In the genomic region with DNA sequence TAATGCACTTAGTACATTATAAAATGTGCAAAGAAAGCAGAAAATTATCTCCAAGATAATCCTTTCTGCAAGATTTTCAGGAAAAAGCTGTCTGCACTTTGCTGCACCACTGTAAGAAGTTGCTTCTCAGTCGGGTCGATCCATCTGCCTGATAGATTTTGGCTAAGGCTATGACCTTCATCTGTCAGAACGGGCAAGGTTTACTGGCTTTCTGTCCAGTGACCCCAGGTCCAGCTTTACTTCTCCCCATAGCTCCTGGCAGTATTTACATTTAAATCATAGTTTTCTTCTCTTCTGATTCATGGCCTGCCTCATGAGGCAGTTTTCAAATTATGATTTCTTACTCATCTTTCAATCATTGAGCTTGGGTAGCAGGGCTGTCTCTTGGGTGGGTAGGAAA, we compare ENCODE assay signal across 24 cellular contexts.
"Had no signal": no experiment of that assay in that cellular context is flagged by ENCODE, and none has a peak within 500 bp of the region (broad histone marks: within the 10 kb centered on the region; RNA-seq: fewer than 3 reads in every experiment).

No MANE protein-coding gene starts in this region.

- H3K4me1 Mint-ChIP-seq: mesothelial cell of epicardium; naive B cell; stimulated activated memory B cell treated with anti-CD40 and anti-IgM and Interleukin-4, amounts not matched to agents 10 μg/mL and 1 μg/mL and 100 μg/mL, for 72 hours had no signal

- H3K27me3 ChIP-seq: cardiac muscle cell, foreskin keratinocyte, heart left ventricle, left lung, neutrophil, right atrium auricular region, testis, tibial nerve, upper lobe of right lung had no signal

- ATAC-seq: foreskin keratinocyte; left lung; lower lobe of right lung; stimulated activated memory B cell treated with anti-CD40 and anti-IgM and Interleukin-4, amounts not matched to agents 10 μg/mL and 1 μg/mL and 100 μg/mL, for 72 hours; upper lobe of right lung had no signal

- H3K27me3 Mint-ChIP-seq: dendritic cell treated with granulocyte-macrophage colony-stimulating factor and Interleukin-4, amounts not matched to agents 40 ng/mL and 50 ng/mL, for 4 days; stimulated activated naive CD8-positive, alpha-beta T cell treated with anti-CD3 and anti-CD28 coated beads, Interleukin-15, Interleukin-2, amounts not matched to agents 100 ng/mL and 50 ng/mL, for 24 hours had no signal

- H3K9me3 Mint-ChIP-seq: mesothelial cell of epicardium; stimulated activated naive CD8-positive, alpha-beta T cell treated with anti-CD3 and anti-CD28 coated beads, Interleukin-15, Interleukin-2, amounts not matched to agents 100 ng/mL and 50 ng/mL, for 24 hours had no signal

- H3K4me3 Mint-ChIP-seq: dendritic cell treated with granulocyte-macrophage colony-stimulating factor and Interleukin-4, amounts not matched to agents 40 ng/mL and 50 ng/mL, for 4 days; memory B cell; mesothelial cell of epicardium; naive B cell; stimulated activated memory B cell treated with anti-CD40 and anti-IgM and Interleukin-4, amounts not matched to agents 10 μg/mL and 1 μg/mL and 100 μg/mL, for 72 hours; stimulated activated naive CD8-positive, alpha-beta T cell treated with anti-CD3 and anti-CD28 coated beads, Interleukin-15, Interleukin-2, amounts not matched to agents 100 ng/mL and 50 ng/mL, for 24 hours had no signal

- H3K36me3 ChIP-seq: cardiac muscle cell, heart left ventricle, left lung, lower lobe of right lung, neutrophil, right atrium auricular region, tibial nerve, upper lobe of right lung had no signal

- H3K4me3 ChIP-seq: cardiac muscle cell, heart left ventricle, left lung, lower lobe of right lung, right atrium auricular region, testis, tibial nerve, upper lobe of right lung had no signal

- FAIRE-seq: colon had no signal

- H3K36me3 Mint-ChIP-seq: mesothelial cell of epicardium, naive B cell had no signal

- H3K4me1 ChIP-seq: foreskin keratinocyte, left lung, lower lobe of right lung, right atrium auricular region, testis, tibial nerve, upper lobe of right lung had no signal

- DNase-seq: cerebellar nuclear complex; foreskin keratinocyte; heart left ventricle; hippocampal formation; islet precursor cell; lower lobe of right lung; naive B cell; posterior cingulate gyrus; stimulated activated CD4-positive, alpha-beta T cell treated with anti-CD3 and anti-CD28 coated beads, Interleukin-15, amount 100 ng/mL, for 24 hours; stimulated activated CD4-positive, alpha-beta T cell treated with anti-CD3 and anti-CD28 coated beads, Interleukin-1b, Interleukin-23, amount 100 ng/mL, for 48 hours; stimulated activated CD4-positive, alpha-beta T cell treated with anti-CD3 and anti-CD28 coated beads, Interleukin-4, amount 100 ng/mL, for 24 hours; testis; upper lobe of right lung had no signal

- H3K9me3 ChIP-seq: heart left ventricle, left lung, lower lobe of right lung, neutrophil, right atrium auricular region, testis, tibial nerve, upper lobe of right lung had no signal

- H3K27ac ChIP-seq: cardiac muscle cell, foreskin keratinocyte, heart left ventricle, left lung, lower lobe of right lung, neutrophil, right atrium auricular region, testis, tibial nerve, upper lobe of right lung had no signal

- H3K27ac Mint-ChIP-seq: dendritic cell treated with granulocyte-macrophage colony-stimulating factor and Interleukin-4, amounts not matched to agents 40 ng/mL and 50 ng/mL, for 4 days; memory B cell; mesothelial cell of epicardium; naive B cell; stimulated activated memory B cell treated with anti-CD40 and anti-IgM and Interleukin-4, amounts not matched to agents 10 μg/mL and 1 μg/mL and 100 μg/mL, for 72 hours; stimulated activated naive CD8-positive, alpha-beta T cell treated with anti-CD3 and anti-CD28 coated beads, Interleukin-15, Interleukin-2, amounts not matched to agents 100 ng/mL and 50 ng/mL, for 24 hours had no signal
